Comparison of ENCODE assay signal across 8 cellular contexts in genomic region chr17:82023447-82024241, GRCh38. TPM values are rescaled to one million over a fixed set of nuclear protein-coding genes. Genes with fewer than 3 reads are reported as not detected.
DNase-seq lines count a peak whose midpoint lies in the region; ATAC-seq, FAIRE-seq and TF ChIP-seq lines count a peak whose summit lies in the region.

No MANE protein-coding gene starts in this region.

- H3K9me3 Mint-ChIP-seq in activated naive CD8-positive, alpha-beta T cell treated with anti-CD3 and anti-CD28 coated beads, Interleukin-2, amount 10 ng/mL, durations not matched to agents 7 days and 5 days: no peaks in the 10 kb centered on the region

- H3K36me3 Mint-ChIP-seq in activated naive CD8-positive, alpha-beta T cell treated with anti-CD3 and anti-CD28 coated beads, Interleukin-2, amount 10 ng/mL, durations not matched to agents 7 days and 5 days: no peaks in the 10 kb centered on the region

- peaks cover 19% of the 10 kb centered on the region for H3K4me1 Mint-ChIP-seq in activated naive CD8-positive, alpha-beta T cell treated with anti-CD3 and anti-CD28 coated beads, Interleukin-2, amount 10 ng/mL, durations not matched to agents 7 days and 5 days

- H3K27me3 ChIP-seq in DOHH2 (ENCODE audit: control insufficient read depth, low read length) (no peaks in the 10 kb centered on the region), Loucy (ENCODE audit: insufficient read depth, low read length, poor library complexity, severe bottlenecking) (no peaks in the 10 kb centered on the region), keratinocyte (ENCODE audit: control insufficient read depth, extremely low read depth, insufficient read depth, low read length) (no peaks in the 10 kb centered on the region), subcutaneous abdominal adipose tissue (ENCODE audit: control insufficient read depth in 5 of 5, insufficient read depth in 4 of 5, low read length in 5 of 5) (peaks cover 0 to 2% (median 0%) of the 10 kb centered on the region in 5 donors)

- no peaks in the 10 kb centered on the region for H3K9me2 ChIP-seq in DOHH2 (replicated peaks; ENCODE audit: control insufficient read depth, low read length)
- no peaks in the 10 kb centered on the region for H3K9me2 ChIP-seq in Loucy (replicated peaks; ENCODE audit: low read depth, low read length)

- peaks cover 5% of the 10 kb centered on the region; the same call in 1 of the 2 replicates for H4K20me1 ChIP-seq in DOHH2 (ENCODE audit: control insufficient read depth, insufficient read depth, low read depth, low read length)
- H4K20me1 ChIP-seq in Loucy (ENCODE audit: insufficient read depth, low read length, poor library complexity, severe bottlenecking): peaks cover 18% of the 10 kb centered on the region
- peaks cover 6% of the 10 kb centered on the region for H4K20me1 ChIP-seq in keratinocyte (ENCODE audit: control insufficient read depth, extremely low read depth, insufficient read depth, low read length)

- H3K36me3 ChIP-seq in DOHH2 (ENCODE audit: control insufficient read depth, low read length) (peaks cover 3% of the 10 kb centered on the region), Loucy (ENCODE audit: insufficient read depth, low read length) (no peaks in the 10 kb centered on the region), keratinocyte (ENCODE audit: control insufficient read depth in 2 of 2, extremely low read depth in 1 of 2, insufficient read depth in 2 of 2, low read length in 2 of 2) (peaks cover 0 to 3% of the 10 kb centered on the region in 2 experiments), subcutaneous abdominal adipose tissue (ENCODE audit: control insufficient read depth in 5 of 5, insufficient read depth in 5 of 5, low read length in 5 of 5) (peaks cover 0 to 11% (median 3%) of the 10 kb centered on the region in 5 donors)

- peaks cover 35% of the 10 kb centered on the region for H3K79me2 ChIP-seq in DOHH2 (ENCODE audit: control insufficient read depth, low read length)
- H3K79me2 ChIP-seq in Loucy (ENCODE audit: insufficient read depth, low read length): peaks cover 22% of the 10 kb centered on the region; the same call in 1 of the 2 replicates
- peaks cover 5% of the 10 kb centered on the region for H3K79me2 ChIP-seq in keratinocyte (ENCODE audit: control insufficient read depth, insufficient read depth, low read length)

- H3K27ac ChIP-seq in DOHH2 (ENCODE audit: low read depth, low read length): no peak overlapping the region
- no peak overlapping the region for H3K27ac ChIP-seq in keratinocyte (ENCODE audit: control insufficient read depth, insufficient read depth, low read length)
- H3K27ac ChIP-seq in subcutaneous abdominal adipose tissue (ENCODE audit: low read depth, low read length): no peak overlapping the region

- H3F3A ChIP-seq in DOHH2 (ENCODE audit: control insufficient read depth, insufficient read depth): 0 out of 2 replicates have a peak, but pooled peaks cover under 1% of the 10 kb centered on the region
- no peaks in the 10 kb centered on the region for H3F3A ChIP-seq in Loucy (ENCODE audit: low read depth)

- H2AFZ ChIP-seq in Loucy (ENCODE audit: low read length) (peak overlapping the region; percentile 79), keratinocyte (ENCODE audit: control insufficient read depth, low read length) (peak overlapping the region; percentile 27)

- H3K9me3 ChIP-seq in DOHH2 (ENCODE audit: control insufficient read depth, insufficient read depth, low read length) (no peaks in the 10 kb centered on the region), Loucy (ENCODE audit: insufficient read depth, low read depth, low read length) (no peaks in the 10 kb centered on the region), keratinocyte (ENCODE audit: control insufficient read depth, low read depth, low read length) (no peaks in the 10 kb centered on the region), subcutaneous abdominal adipose tissue (ENCODE audit: control insufficient read depth in 5 of 5, low read length in 5 of 5) (no peaks in the 10 kb centered on the region)

- ATAC-seq in GM19452 (IDR thresholded peaks at IDR 0.05; ENCODE audit: unreplicated experiment): peak; percentile 4
- no peak for ATAC-seq in activated naive CD8-positive, alpha-beta T cell treated with anti-CD3 and anti-CD28 coated beads, Interleukin-2, amount 10 ng/mL, durations not matched to agents 7 days and 5 days (ENCODE audit: low read depth)

- H3K9me1 ChIP-seq in keratinocyte (ENCODE audit: control insufficient read depth, extremely low read depth, insufficient read depth, low read length): no peaks in the 10 kb centered on the region

- H3K4me1 ChIP-seq in DOHH2 (ENCODE audit: control insufficient read depth, low read length): peaks cover 25% of the 10 kb centered on the region
- H3K4me1 ChIP-seq in Loucy (ENCODE audit: insufficient read depth, low read length, poor library complexity, severe bottlenecking): peaks cover 33% of the 10 kb centered on the region
- H3K4me1 ChIP-seq in keratinocyte (ENCODE audit: control insufficient read depth, extremely low read depth, insufficient read depth, low read length): peaks cover 26% of the 10 kb centered on the region
- peaks cover 6 to 35% (median 31%) of the 10 kb centered on the region in 5 donors for H3K4me1 ChIP-seq in subcutaneous abdominal adipose tissue (ENCODE audit: control insufficient read depth in 5 of 5, insufficient read depth in 5 of 5, low read length in 5 of 5)

- H3K4me3 ChIP-seq in DOHH2 (ENCODE audit: low read length) (peak overlapping the region; percentile 92), Loucy (ENCODE audit: low read length, poor library complexity, severe bottlenecking) (peak overlapping the region; percentile 89), keratinocyte (ENCODE audit: control insufficient read depth in 2 of 3, extremely low read depth in 1 of 3, insufficient read depth in 2 of 3, low read depth in 1 of 3, low read length in 3 of 3) (peak overlapping the region; percentile 63 to 80 (median 73)), subcutaneous abdominal adipose tissue (ENCODE audit: low read depth in 1 of 5, low read length in 5 of 5) (peak overlapping the region; percentile 45 to 85 (median 76))

- peak overlapping the region; percentile 60 for H3K27ac Mint-ChIP-seq in activated naive CD8-positive, alpha-beta T cell treated with anti-CD3 and anti-CD28 coated beads, Interleukin-2, amount 10 ng/mL, durations not matched to agents 7 days and 5 days

- no peaks in the 10 kb centered on the region for H3K27me3 Mint-ChIP-seq in activated naive CD8-positive, alpha-beta T cell treated with anti-CD3 and anti-CD28 coated beads, Interleukin-2, amount 10 ng/mL, durations not matched to agents 7 days and 5 days

- peak overlapping the region; percentile 73 for H3K9ac ChIP-seq in Loucy (ENCODE audit: low read depth, low read length, poor library complexity, severe bottlenecking)
- H3K9ac ChIP-seq in keratinocyte (ENCODE audit: control insufficient read depth, extremely low read depth, insufficient read depth, low read length): peak overlapping the region; percentile 47
- peak overlapping the region in 4 of 5 donors; percentile 22 to 83 (median 58) for H3K9ac ChIP-seq in subcutaneous abdominal adipose tissue (ENCODE audit: low read length in 5 of 5)

- TF ChIP-seq CTCF in DOHH2 (IDR thresholded peaks at IDR 0.05; ENCODE audit: low read depth, low read length, poor library complexity, severe bottlenecking) (no peak), Loucy (conservative IDR thresholded peaks at IDR 0.05; ENCODE audit: low read length) (no peak), keratinocyte (optimal IDR thresholded peaks at IDR 0.05 in 1 of 3, IDR thresholded peaks at IDR 0.05 in 1 of 3, conservative IDR thresholded peaks at IDR 0.05 in 1 of 3; ENCODE audit: extremely low read depth in 1 of 3, insufficient read depth in 2 of 3, low read length in 3 of 3) (no peak)

- no peak for DNase-seq in activated naive CD8-positive, alpha-beta T cell treated with anti-CD3 and anti-CD28 coated beads, Interleukin-2, amount 10 ng/mL, durations not matched to agents 7 days and 5 days
- DNase-seq in keratinocyte (ENCODE audit: low read depth, low spot score) (no peak), NCI-H2196 (lab: John Stamatoyannopoulos, UW; ENCODE audit: unreplicated experiment) (no peak), GM19240 (ENCODE audit: insufficient read length, low spot score) (no peak)

- FAIRE-seq in keratinocyte (lab: Jason Lieb, UNC): no peak

- H3K4me3 Mint-ChIP-seq in activated naive CD8-positive, alpha-beta T cell treated with anti-CD3 and anti-CD28 coated beads, Interleukin-2, amount 10 ng/mL, durations not matched to agents 7 days and 5 days: peak overlapping the region; percentile 86

- peak overlapping the region; percentile 81 for H3K4me2 ChIP-seq in DOHH2 (ENCODE audit: low read length)
- peak overlapping the region; percentile 94 for H3K4me2 ChIP-seq in Loucy (ENCODE audit: low read depth, low read length, poor library complexity, severe bottlenecking)
- H3K4me2 ChIP-seq in keratinocyte (ENCODE audit: control insufficient read depth, extremely low read depth, insufficient read depth, low read depth, low read length): peak overlapping the region; percentile 88

- dilution Hi-C loops in keratinocyte (cut with MboI; ENCODE audit: extremely low pct_ligation_motif_present, low sequenced_read_pairs): no loop called here

- POLR2A ChIA-PET in activated naive CD8-positive, alpha-beta T cell treated with anti-CD3 and anti-CD28 coated beads, Interleukin-2, amount 10 ng/mL, durations not matched to agents 7 days and 5 days (lab: Charles Lee): interaction anchor here (0.7 to 5.7 kb wide), 13 partner anchors 8 to 215 kb away, joined by 3 to 39 read pairs (median 4); partner anchors contain the start of genes ANAPC11, ASPSCR1, DCXR and FASN

RNA-seq across cellular contexts. Expression of gene LRRC45, which starts 0.5 kb away (rescaled TPM):
- 10 to 100 TPM; 41.6 to 45.1 TPM for total RNA-seq in activated naive CD8-positive, alpha-beta T cell treated with anti-CD3 and anti-CD28 coated beads, Interleukin-2, amount 10 ng/mL, durations not matched to agents 7 days and 5 days
- polyA plus RNA-seq in keratinocyte: 2.5 to 3.6 TPM (median 2.9 TPM) in 3 replicates
- polyA plus RNA-seq in keratinocyte (2011; ENCODE audit: low read depth): 1.1 TPM
- 0.61 and 1.4 TPM in 2 replicates for polyA plus RNA-seq in keratinocyte (2011; cell fraction: cytosol; rRNA removed)
- 5.7 and 7.1 TPM in 2 replicates for polyA plus RNA-seq in keratinocyte (2011; cell fraction: nucleus; rRNA removed)
- 1.2 and 3.5 TPM in 2 replicates for polyA plus RNA-seq in keratinocyte (2012; ENCODE audit: low replicate concordance)
- 1.5 to 2.5 TPM (median 2.3 TPM) in 3 replicates for polyA minus RNA-seq in keratinocyte
- 3.1 TPM for polyA minus RNA-seq in keratinocyte (2011; cell fraction: cytosol; rRNA and poly(A)+ RNA removed)
- polyA minus RNA-seq in keratinocyte (2011; cell fraction: nucleus; rRNA and poly(A)+ RNA removed): 1.5 and 3.7 TPM in 2 replicates

RNA-seq across cellular contexts. Expression of gene CENPX, which starts 1.0 kb away (rescaled TPM):
- total RNA-seq in activated naive CD8-positive, alpha-beta T cell treated with anti-CD3 and anti-CD28 coated beads, Interleukin-2, amount 10 ng/mL, durations not matched to agents 7 days and 5 days: 10 to 100 TPM; 62.0 to 64.7 TPM
- polyA plus RNA-seq in keratinocyte: 38.3 to 52.0 TPM (median 48.2 TPM) in 3 replicates
- 4.8 TPM for polyA plus RNA-seq in keratinocyte (2011; ENCODE audit: low read depth)
- 19.8 and 41.7 TPM in 2 replicates for polyA plus RNA-seq in keratinocyte (2011; cell fraction: cytosol; rRNA removed)
- polyA plus RNA-seq in keratinocyte (2011; cell fraction: nucleus; rRNA removed): 19.4 and 20.6 TPM in 2 replicates
- 24.4 and 64.8 TPM in 2 replicates for polyA plus RNA-seq in keratinocyte (2012; ENCODE audit: low replicate concordance)
- polyA minus RNA-seq in keratinocyte: 7.8 to 10.6 TPM (median 9.1 TPM) in 3 replicates
- polyA minus RNA-seq in keratinocyte (2011; cell fraction: cytosol; rRNA and poly(A)+ RNA removed): 30.5 TPM
- polyA minus RNA-seq in keratinocyte (2011; cell fraction: nucleus; rRNA and poly(A)+ RNA removed): 5.0 and 6.1 TPM in 2 replicates

RNA-seq across cellular contexts. Expression of gene RAC3, which starts 7.8 kb away (rescaled TPM):
- total RNA-seq in activated naive CD8-positive, alpha-beta T cell treated with anti-CD3 and anti-CD28 coated beads, Interleukin-2, amount 10 ng/mL, durations not matched to agents 7 days and 5 days: 1 to 10 TPM; 6.7 to 7.6 TPM
- polyA plus RNA-seq in keratinocyte: 10.2 to 23.0 TPM (median 12.3 TPM) in 3 replicates
- 1.6 TPM for polyA plus RNA-seq in keratinocyte (2011; ENCODE audit: low read depth)
- 8.5 and 23.2 TPM in 2 replicates for polyA plus RNA-seq in keratinocyte (2011; cell fraction: cytosol; rRNA removed)
- polyA plus RNA-seq in keratinocyte (2011; cell fraction: nucleus; rRNA removed): 8.9 and 15.0 TPM in 2 replicates
- 4.1 and 10.1 TPM in 2 replicates for polyA plus RNA-seq in keratinocyte (2012; ENCODE audit: low replicate concordance)
- polyA minus RNA-seq in keratinocyte: 3.7 to 34.6 TPM (median 7.4 TPM) in 3 replicates
- polyA minus RNA-seq in keratinocyte (2011; cell fraction: cytosol; rRNA and poly(A)+ RNA removed): 31.1 TPM
- polyA minus RNA-seq in keratinocyte (2011; cell fraction: nucleus; rRNA and poly(A)+ RNA removed): 3.2 and 5.4 TPM in 2 replicates

RNA-seq across cellular contexts. Expression of gene DCXR, which starts 13.9 kb away (rescaled TPM):
- 100 to 1,000 TPM; 110 to 115 TPM for total RNA-seq in activated naive CD8-positive, alpha-beta T cell treated with anti-CD3 and anti-CD28 coated beads, Interleukin-2, amount 10 ng/mL, durations not matched to agents 7 days and 5 days
- polyA plus RNA-seq in keratinocyte: 45.4 to 73.6 TPM (median 64.0 TPM) in 3 replicates
- 10.2 TPM for polyA plus RNA-seq in keratinocyte (2011; ENCODE audit: low read depth)
- polyA plus RNA-seq in keratinocyte (2011; cell fraction: cytosol; rRNA removed): 59.0 and 103 TPM in 2 replicates
- 51.5 and 77.5 TPM in 2 replicates for polyA plus RNA-seq in keratinocyte (2011; cell fraction: nucleus; rRNA removed)
- 62.1 and 118 TPM in 2 replicates for polyA plus RNA-seq in keratinocyte (2012; ENCODE audit: low replicate concordance)
- 39.1 to 83.3 TPM (median 62.9 TPM) in 3 replicates for polyA minus RNA-seq in keratinocyte
- polyA minus RNA-seq in keratinocyte (2011; cell fraction: cytosol; rRNA and poly(A)+ RNA removed): 41.8 TPM
- polyA minus RNA-seq in keratinocyte (2011; cell fraction: nucleus; rRNA and poly(A)+ RNA removed): 12.2 and 13.9 TPM in 2 replicates

RNA-seq across cellular contexts. Expression of gene RFNG, which starts 28.0 kb away (rescaled TPM):
- 10 to 100 TPM; 28.7 to 28.8 TPM for total RNA-seq in activated naive CD8-positive, alpha-beta T cell treated with anti-CD3 and anti-CD28 coated beads, Interleukin-2, amount 10 ng/mL, durations not matched to agents 7 days and 5 days
- 10.2 to 25.3 TPM (median 13.6 TPM) in 3 replicates for polyA plus RNA-seq in keratinocyte
- 10.9 TPM for polyA plus RNA-seq in keratinocyte (2011; ENCODE audit: low read depth)
- 5.5 and 14.9 TPM in 2 replicates for polyA plus RNA-seq in keratinocyte (2011; cell fraction: cytosol; rRNA removed)
- 54.3 and 78.8 TPM in 2 replicates for polyA plus RNA-seq in keratinocyte (2011; cell fraction: nucleus; rRNA removed)
- 23.8 and 42.0 TPM in 2 replicates for polyA plus RNA-seq in keratinocyte (2012; ENCODE audit: low replicate concordance)
- 5.4 to 31.0 TPM (median 8.0 TPM) in 3 replicates for polyA minus RNA-seq in keratinocyte
- polyA minus RNA-seq in keratinocyte (2011; cell fraction: cytosol; rRNA and poly(A)+ RNA removed): 21.1 TPM
- polyA minus RNA-seq in keratinocyte (2011; cell fraction: nucleus; rRNA and poly(A)+ RNA removed): 18.7 and 21.1 TPM in 2 replicates
